22 cellular contexts compared by ENCODE assay signal in the genomic region with DNA sequence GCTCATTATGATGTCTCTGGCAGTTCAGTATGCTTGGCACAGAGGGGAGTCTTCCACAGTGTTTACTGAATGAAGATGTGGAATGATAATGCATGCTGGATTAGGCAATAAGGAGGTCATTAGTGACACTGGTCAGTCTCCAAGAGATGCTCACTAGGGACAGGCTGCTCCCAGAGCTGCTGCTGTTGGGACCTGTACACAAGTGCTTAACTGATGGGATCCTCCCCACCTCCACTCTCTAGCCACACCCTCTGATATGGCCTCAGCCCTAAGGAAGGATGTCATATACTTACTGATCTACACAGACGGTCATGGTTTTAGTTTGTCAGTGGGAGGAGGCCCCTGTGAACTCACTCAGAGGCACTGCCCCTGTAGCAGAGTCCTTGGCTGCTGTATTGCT.
"Had no signal": no experiment of that assay in that cellular context is flagged by ENCODE, and none has a peak within 500 bp of the region (broad histone marks: within the 10 kb centered on the region; RNA-seq: fewer than 3 reads in every experiment).

No MANE protein-coding gene starts in this region.

- DNase-seq: activated CD4-positive, alpha-beta T cell treated with anti-CD3 and anti-CD28 coated beads for 48 hours; activated CD4-positive, alpha-beta T cell treated with anti-CD3 and anti-CD28 coated beads, Interleukin-2, amount 50 U/mL, for 4 hours; activated CD4-positive, CD25-positive, alpha-beta regulatory T cell treated with anti-CD3 and anti-CD28 coated beads, Interleukin-2, amount 50 U/mL, for 72 hours; activated CD8-positive, alpha-beta T cell treated with anti-CD3 and anti-CD28 coated beads, Interleukin-2, amount 10 ng/mL, durations not matched to agents 7 days and 5 days; activated gamma-delta T cell; activated naive CD4-positive, alpha-beta T cell treated with anti-CD3 and anti-CD28 coated beads for 36 hours; activated T-cell treated with anti-CD3 and anti-CD28 coated beads, Interleukin-2, amount 50 U/mL, for 4 hours; amygdala; Kasumi-1; NCI-H1092 treated with DMSO at 0.1 percent for 48 hours; NCI-H1417 treated with DMSO at 0.1 percent for 48 hours; NCI-H187; NCI-H2081; NCI-H446; NCI-H524; Peyer's patch; Right ventricle myocardium superior; SJCRH30; SW 1271 had no signal

- H3K36me3 ChIP-seq: Peyer's patch, SJCRH30 had no signal

- ATAC-seq: activated CD8-positive, alpha-beta T cell treated with anti-CD3 and anti-CD28 coated beads, Interleukin-2, amount 10 ng/mL, durations not matched to agents 7 days and 5 days; activated T-cell treated with anti-CD3 and anti-CD28 coated beads, Interleukin-2, amount 50 U/mL, for 4 hours; SK-N-SH treated with all-trans-retinoic acid at 6 μM for 48 hours; WTC11 had no signal

- H3K27me3 ChIP-seq: Peyer's patch, SJCRH30 had no signal

- H3K4me3 ChIP-seq: Peyer's patch, SJCRH30 had no signal

- H3K4me1 ChIP-seq: SJCRH30 had no signal

- H3K27ac ChIP-seq: Peyer's patch, RWPE1, SJCRH30 had no signal

- H3K9me3 ChIP-seq: Peyer's patch, SJCRH30 had no signal
